Comparison of ENCODE assay signal across 7 cellular contexts in the genomic region with DNA sequence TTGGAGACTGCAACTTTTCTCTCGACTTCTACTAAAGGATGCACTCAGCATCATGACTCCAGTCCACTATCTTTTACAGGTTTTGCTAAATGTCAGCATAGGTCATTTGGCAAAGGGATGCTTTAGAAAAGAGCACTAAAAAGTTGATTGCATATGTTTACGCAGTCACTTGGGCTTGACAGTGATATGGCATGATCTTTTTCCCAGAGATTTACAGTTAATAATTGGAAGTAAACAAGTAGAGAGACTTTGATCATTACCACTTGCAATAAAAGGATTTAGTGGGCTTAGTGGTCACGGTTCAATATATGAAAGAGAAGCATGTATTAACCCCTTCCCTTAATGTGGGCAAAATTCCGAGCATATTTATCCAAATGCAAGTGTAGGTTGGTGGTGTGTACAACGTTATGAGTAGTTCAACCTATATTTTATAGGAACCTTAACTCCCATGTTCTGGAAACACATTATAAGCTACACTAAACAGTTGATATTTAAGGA. TPM values are rescaled to one million over a fixed set of nuclear protein-coding genes. Genes with fewer than 3 reads are reported as not detected.
DNase-seq lines count a peak whose midpoint lies in the region; ATAC-seq and TF ChIP-seq lines count a peak whose summit lies in the region.

No MANE protein-coding gene starts in this region.

- TF ChIP-seq CTCF in HFF-Myc (IDR thresholded peaks at IDR 0.05; ENCODE audit: low read depth, low read length, missing control alignments), result no peak
- TF ChIP-seq CTCF in activated B cell treated with CpG ODN at 0.5 μM for 24 hours (IDR thresholded peaks at IDR 0.05), result no peak

- H3K36me3 Mint-ChIP-seq in activated B cell treated with CpG ODN at 0.5 μM for 24 hours (ENCODE audit: low read depth), result peaks cover 12% of the 10 kb centered on the region
- H3K36me3 Mint-ChIP-seq in stimulated activated effector memory CD8-positive, alpha-beta T cell treated with anti-CD3 and anti-CD28 coated beads, Interleukin-12 subunit alpha, Interleukin-12 subunit beta, amount 100 ng/mL, for 72 hours, result peaks cover 61% of the 10 kb centered on the region

- no peaks in the 10 kb centered on the region for H3K36me3 ChIP-seq in iPS-18a (ENCODE audit: control insufficient read depth, low read depth, low read length)

- H3K27ac ChIP-seq in iPS-18a (ENCODE audit: low read length), result no peak overlapping the region

- POLR2A ChIA-PET in activated B cell treated with CpG ODN at 0.5 μM for 24 hours (lab: Charles Lee), result interaction anchor here (0.6 to 2.8 kb wide), 8 partner anchors 9 to 694 kb away, joined by 3 to 41 read pairs (median 12); no protein-coding TSS in a partner anchor

- H3K4me3 Mint-ChIP-seq in activated B cell treated with CpG ODN at 0.5 μM for 24 hours, result peak overlapping the region; percentile 88
- H3K4me3 Mint-ChIP-seq in stimulated activated effector memory CD8-positive, alpha-beta T cell treated with anti-CD3 and anti-CD28 coated beads, Interleukin-12 subunit alpha, Interleukin-12 subunit beta, amount 100 ng/mL, for 72 hours, result peak overlapping the region; percentile 82

- no peaks in the 10 kb centered on the region for H3K27me3 Mint-ChIP-seq in activated B cell treated with CpG ODN at 0.5 μM for 24 hours

- H3K4me3 ChIP-seq in HFF-Myc (replicated peaks; ENCODE audit: low read depth, low read length) (peak overlapping the region; percentile 68), iPS-18a (ENCODE audit: low read length) (peak overlapping the region; percentile 62)

- peaks cover 49% of the 10 kb centered on the region for H3K4me1 ChIP-seq in iPS-18a (ENCODE audit: control insufficient read depth, low read depth, low read length)

- no peaks in the 10 kb centered on the region for H3K9me3 ChIP-seq in iPS-18a (ENCODE audit: control insufficient read depth, low read depth, low read length)

- ATAC-seq in activated B cell treated with CpG ODN at 0.5 μM for 24 hours (ENCODE audit: low read depth) (no peak), GM19455 (IDR thresholded peaks at IDR 0.05; ENCODE audit: unreplicated experiment) (no peak), GM19324 (IDR thresholded peaks at IDR 0.05; ENCODE audit: low FRiP score, unreplicated experiment) (no peak)
- no peak for ATAC-seq in stimulated activated effector memory CD8-positive, alpha-beta T cell treated with anti-CD3 and anti-CD28 coated beads, Interleukin-12 subunit alpha, Interleukin-12 subunit beta, amount 100 ng/mL, for 72 hours

- peaks cover 60% of the 10 kb centered on the region for H3K4me1 Mint-ChIP-seq in activated B cell treated with CpG ODN at 0.5 μM for 24 hours
- H3K4me1 Mint-ChIP-seq in stimulated activated effector memory CD8-positive, alpha-beta T cell treated with anti-CD3 and anti-CD28 coated beads, Interleukin-12 subunit alpha, Interleukin-12 subunit beta, amount 100 ng/mL, for 72 hours, result peaks cover 32% of the 10 kb centered on the region

- H3K9ac ChIP-seq in iPS-18a (ENCODE audit: low read length), result peak overlapping the region; percentile 32

- no peak for DNase-seq in HFF-Myc (ENCODE audit: extremely low read depth, low read depth)
- DNase-seq in activated B cell treated with CpG ODN at 0.5 μM for 24 hours, result no peak
- no peak for DNase-seq in stimulated activated effector memory CD8-positive, alpha-beta T cell treated with anti-CD3 and anti-CD28 coated beads, Interleukin-12 subunit alpha, Interleukin-12 subunit beta, amount 100 ng/mL, for 72 hours (ENCODE audit: low spot score in 2 of 2)
- no peak for DNase-seq in COLO829 (ENCODE audit: low spot score)

- CTCF ChIA-PET in activated B cell treated with CpG ODN at 0.5 μM for 24 hours (lab: Charles Lee), result no interaction called here

- H3K9me3 Mint-ChIP-seq in activated B cell treated with CpG ODN at 0.5 μM for 24 hours, result no peaks in the 10 kb centered on the region
- H3K9me3 Mint-ChIP-seq in stimulated activated effector memory CD8-positive, alpha-beta T cell treated with anti-CD3 and anti-CD28 coated beads, Interleukin-12 subunit alpha, Interleukin-12 subunit beta, amount 100 ng/mL, for 72 hours, result no peaks in the 10 kb centered on the region

- H3K27me3 ChIP-seq in iPS-18a (ENCODE audit: control insufficient read depth, insufficient read depth, low read length), result peaks cover 82% of the 10 kb centered on the region

- H3K27ac Mint-ChIP-seq in activated B cell treated with CpG ODN at 0.5 μM for 24 hours, result peak overlapping the region; percentile 84
- peak overlapping the region; percentile 91 for H3K27ac Mint-ChIP-seq in stimulated activated effector memory CD8-positive, alpha-beta T cell treated with anti-CD3 and anti-CD28 coated beads, Interleukin-12 subunit alpha, Interleukin-12 subunit beta, amount 100 ng/mL, for 72 hours

- intact Hi-C loops in activated B cell treated with CpG ODN at 0.5 μM for 24 hours (cut with micrococcal nuclease), result loop anchor here (5.0 kb wide), 1 partner anchor 400 kb away; no protein-coding TSS in a partner anchor

RNA-seq across cellular contexts. Expression of a gene that starts 1.8 kb away (rescaled TPM):
- total RNA-seq in activated B cell treated with CpG ODN at 0.5 μM for 24 hours, result 62.3 and 70.1 TPM in 2 replicates

RNA-seq across cellular contexts. Expression of a gene that starts 6.5 kb away (rescaled TPM):
- 68.2 and 72.8 TPM in 2 replicates for total RNA-seq in activated B cell treated with CpG ODN at 0.5 μM for 24 hours

RNA-seq across cellular contexts. Expression of a gene that starts 22.6 kb away (rescaled TPM):
- 0.12 and 0.62 TPM in 2 replicates for total RNA-seq in activated B cell treated with CpG ODN at 0.5 μM for 24 hours
